9 cellular contexts compared by ENCODE assay signal in the genomic region with DNA sequence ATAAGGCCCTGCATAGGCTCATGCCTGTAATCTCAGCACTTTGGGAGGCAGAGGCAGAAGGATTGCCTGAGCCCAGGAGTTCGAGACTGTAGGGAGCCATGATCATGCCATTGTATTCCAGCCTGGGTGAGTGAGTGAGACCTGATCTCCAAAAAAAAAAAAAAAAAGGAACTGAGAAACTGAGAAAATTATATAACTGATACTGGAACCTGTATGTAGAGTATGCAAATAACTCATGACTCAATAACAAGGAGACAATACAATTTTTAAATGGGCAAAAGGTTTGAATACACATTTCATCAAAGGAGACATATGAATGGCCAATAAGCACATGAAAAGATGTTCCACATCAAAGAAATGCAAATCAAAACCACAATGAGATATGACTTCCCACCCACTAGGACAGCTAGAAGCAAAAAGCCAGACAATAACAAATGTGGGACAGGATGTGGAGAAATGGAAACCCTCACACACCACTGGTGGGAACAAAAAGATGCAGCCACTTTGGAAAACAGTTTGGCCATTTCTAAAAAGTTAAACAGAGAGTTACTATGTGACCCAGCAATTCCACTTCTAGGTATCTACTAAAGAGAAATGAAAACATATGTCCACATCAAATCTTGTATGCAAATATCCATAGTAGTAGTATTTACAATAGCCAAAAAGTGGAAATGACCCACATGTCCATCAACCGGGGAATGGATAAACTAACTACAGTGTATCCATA.
DNase-seq lines count a peak whose midpoint lies in the region; ATAC-seq and TF ChIP-seq lines count a peak whose summit lies in the region.
"Had no signal": no experiment of that assay in that cellular context is flagged by ENCODE, and none has a peak within 500 bp of the region (broad histone marks: within the 10 kb centered on the region; RNA-seq: fewer than 3 reads in every experiment).

No MANE protein-coding gene starts in this region.

- peaks cover 13% of the 10 kb centered on the region for H3K27me3 ChIP-seq in IMR-90 (ENCODE audit: control insufficient read depth, insufficient read depth, low read length)

- no peak overlapping the region for H3K23ac ChIP-seq in IMR-90 (ENCODE audit: low read depth, low read length)

- intact Hi-C loops in IMR-90 (cut with micrococcal nuclease) = no loop called here
- intact Hi-C loops in dendritic cell treated with granulocyte-macrophage colony-stimulating factor and Interleukin-4, amounts not matched to agents 40 ng/mL and 50 ng/mL, for 4 days (cut with micrococcal nuclease) = no loop called here

- H2BK5ac ChIP-seq in IMR-90 (ENCODE audit: low read depth, low read length, poor library complexity, severe bottlenecking) = no peak overlapping the region

- H2BK120ac ChIP-seq in IMR-90 (ENCODE audit: low read depth, low read length) = no peak overlapping the region

- dilution Hi-C loops in IMR-90 (cut with HindIII; ENCODE audit: low sequenced_read_pairs, unreplicated experiment) = no loop called here

- H4K8ac ChIP-seq in IMR-90 (ENCODE audit: low read depth in 2 of 2, low read length in 2 of 2) = no peak overlapping the region

- CTCF ChIA-PET in IMR-90 (lab: Yijun Ruan, JAX) = no interaction called here

- no peak overlapping the region for H3K14ac ChIP-seq in IMR-90 (replicated peaks; ENCODE audit: low read depth, low read length)

- in situ Hi-C loops in IMR-90 (cut with MboI; ENCODE audit: low sequenced_read_pairs) = no loop called here

- POLR2A ChIA-PET in IMR-90 (lab: Charles Lee; ENCODE audit: unreplicated experiment) = no interaction called here

- H3K4me3 ChIP-seq in IMR-90 (ENCODE audit: insufficient read depth, low read depth, low read length) = no peak overlapping the region

- WGBS in IMR-90 (ENCODE audit: extremely low coverage in 2 of 2, insufficient read length in 1 of 2), 2 experiments = no CpG with 5 or more reads among the region's 2 CpGs

- H3K9ac ChIP-seq in IMR-90 (ENCODE audit: low read depth, low read length) = no peak overlapping the region

- no peak overlapping the region for H4K91ac ChIP-seq in IMR-90 (ENCODE audit: insufficient read depth, low read depth, low read length)

- DNase-seq in IMR-90 (no peak), NCI-H446 (lab: John Stamatoyannopoulos, UW) (no peak), GOT3 (lab: John Stamatoyannopoulos, UW) (no peak), T1000 (lab: John Stamatoyannopoulos, UW) (no peak), NCI-H82 treated with DMSO at 0.1 percent for 48 hours (lab: John Stamatoyannopoulos, UW; ENCODE audit: unreplicated experiment) (no peak)
- DNase-seq: foreskin keratinocyte had no signal

- H3K27ac ChIP-seq in IMR-90 (ENCODE audit: insufficient read depth, low read length) = no peak overlapping the region
- H3K27ac ChIP-seq: foreskin keratinocyte had no signal

- no peaks in the 10 kb centered on the region; the same call in 1 of the 2 replicates for H3K4me1 ChIP-seq in IMR-90 (ENCODE audit: control insufficient read depth, insufficient read depth, low read length)
- H3K4me1 ChIP-seq: foreskin keratinocyte had no signal

- no peak overlapping the region for H3K4me2 ChIP-seq in IMR-90 (ENCODE audit: low read depth, low read length)

- no peaks in the 10 kb centered on the region for H3K79me1 ChIP-seq in IMR-90 (ENCODE audit: low read depth in 1 of 2, low read length in 2 of 2)

- no peak for TF ChIP-seq RAD21 in IMR-90 (IDR thresholded peaks at IDR 0.05; ENCODE audit: low read length)

- no peak overlapping the region for H2BK20ac ChIP-seq in IMR-90 (ENCODE audit: low read depth, low read length)

- no peak overlapping the region for H3K18ac ChIP-seq in IMR-90 (ENCODE audit: low read depth, low read length)

- H3K36me3 ChIP-seq in IMR-90 (ENCODE audit: control insufficient read depth, insufficient read depth, low read length) = no peaks in the 10 kb centered on the region

- no TSS peak for BruUV-seq in IMR-90 (replicated peaks; lab: Mats Ljungman, UMichigan)

- no peak overlapping the region for H2AFZ ChIP-seq in IMR-90 (replicated peaks; ENCODE audit: low read length, poor library complexity)

- H3K36me3 Mint-ChIP-seq in dendritic cell treated with granulocyte-macrophage colony-stimulating factor and Interleukin-4, amounts not matched to agents 40 ng/mL and 50 ng/mL, for 4 days (ENCODE audit: low read depth) = peaks cover 64% of the 10 kb centered on the region

- H4K5ac ChIP-seq in IMR-90 (ENCODE audit: low read depth, low read length) = no peak overlapping the region

- H3K4me3 Mint-ChIP-seq in dendritic cell treated with granulocyte-macrophage colony-stimulating factor and Interleukin-4, amounts not matched to agents 40 ng/mL and 50 ng/mL, for 4 days = no peak overlapping the region

- H3K27ac Mint-ChIP-seq in dendritic cell treated with granulocyte-macrophage colony-stimulating factor and Interleukin-4, amounts not matched to agents 40 ng/mL and 50 ng/mL, for 4 days = peak overlapping the region; percentile 96

- no peaks in the 10 kb centered on the region for H3K9me3 ChIP-seq in IMR-90 (ENCODE audit: control insufficient read depth, insufficient read depth, low read length)

- TF ChIP-seq POLR2A in IMR-90 (IDR thresholded peaks at IDR 0.05; ENCODE audit: low read depth, low read length) = no peak

- H3K9me1 ChIP-seq in IMR-90 (ENCODE audit: insufficient read depth, low read length) = no peaks in the 10 kb centered on the region

- no peaks in the 10 kb centered on the region for H3K9me3 Mint-ChIP-seq in dendritic cell treated with granulocyte-macrophage colony-stimulating factor and Interleukin-4, amounts not matched to agents 40 ng/mL and 50 ng/mL, for 4 days

- H3K4ac ChIP-seq in IMR-90 (ENCODE audit: low read depth, low read length) = no peak overlapping the region

- H2BK15ac ChIP-seq in IMR-90 (ENCODE audit: low read depth, low read length) = no peak overlapping the region

- peaks cover 95% of the 10 kb centered on the region for H3K4me1 Mint-ChIP-seq in dendritic cell treated with granulocyte-macrophage colony-stimulating factor and Interleukin-4, amounts not matched to agents 40 ng/mL and 50 ng/mL, for 4 days (ENCODE audit: low read depth)

- H4K20me1 ChIP-seq in IMR-90 (ENCODE audit: insufficient read depth, low read length) = no peaks in the 10 kb centered on the region

- no peak overlapping the region for H3K56ac ChIP-seq in IMR-90 (ENCODE audit: extremely low read depth, insufficient read depth, low read length)

- no peak overlapping the region for H2AK9ac ChIP-seq in IMR-90 (replicated peaks; ENCODE audit: low read depth, low read length, poor library complexity)

- ATAC-seq in GM18511 (IDR thresholded peaks at IDR 0.05; ENCODE audit: unreplicated experiment) (peak; percentile 68), GM21723 (IDR thresholded peaks at IDR 0.05; ENCODE audit: unreplicated experiment) (peak; percentile 55), IMR-90 (ENCODE audit: low read depth) (0 out of 2 replicates have a peak, but pooled peaks have one; percentile 12)
- ATAC-seq: foreskin keratinocyte had no signal

- H3K27me3 Mint-ChIP-seq in dendritic cell treated with granulocyte-macrophage colony-stimulating factor and Interleukin-4, amounts not matched to agents 40 ng/mL and 50 ng/mL, for 4 days = no peaks in the 10 kb centered on the region

- H2AK5ac ChIP-seq in IMR-90 (ENCODE audit: low read depth, low read length) = no peak overlapping the region

- TF ChIP-seq CTCF in IMR-90 (conservative IDR thresholded peaks at IDR 0.05; ENCODE audit: low read depth, low read length) = no peak

TF ChIP-seq in IMR-90, 13 proteins besides CTCF, POLR2A, EP300 and RAD21:
- no peak for TF ChIP-seq BHLHE40 (IDR thresholded peaks at IDR 0.05; ENCODE audit: low read depth, low read length)
- TF ChIP-seq SMC3 (IDR thresholded peaks at IDR 0.05; ENCODE audit: low read depth, low read length) = no peak
- no peak for TF ChIP-seq CEBPB (IDR thresholded peaks at IDR 0.05; ENCODE audit: low read depth, low read length)
- TF ChIP-seq FOS (IDR thresholded peaks at IDR 0.05; ENCODE audit: low read depth, low read length) = no peak
- no peak for TF ChIP-seq RFX5 (IDR thresholded peaks at IDR 0.05; ENCODE audit: low read depth, low read length)
- no peak for TF ChIP-seq MAZ (IDR thresholded peaks at IDR 0.05; ENCODE audit: borderline replicate concordance, low read depth, low read length)
- TF ChIP-seq, protein P1, sequence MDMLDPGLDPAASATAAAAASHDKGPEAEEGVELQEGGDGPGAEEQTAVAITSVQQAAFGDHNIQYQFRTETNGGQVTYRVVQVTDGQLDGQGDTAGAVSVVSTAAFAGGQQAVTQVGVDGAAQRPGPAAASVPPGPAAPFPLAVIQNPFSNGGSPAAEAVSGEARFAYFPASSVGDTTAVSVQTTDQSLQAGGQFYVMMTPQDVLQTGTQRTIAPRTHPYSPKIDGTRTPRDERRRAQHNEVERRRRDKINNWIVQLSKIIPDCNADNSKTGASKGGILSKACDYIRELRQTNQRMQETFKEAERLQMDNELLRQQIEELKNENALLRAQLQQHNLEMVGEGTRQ (IDR thresholded peaks at IDR 0.05; ENCODE audit: low read depth, low read length) = no peak
- no peak for TF ChIP-seq MXI1 (IDR thresholded peaks at IDR 0.05; ENCODE audit: borderline replicate concordance, low read depth, low read length)
- no peak for TF ChIP-seq CHD1 (IDR thresholded peaks at IDR 0.05; ENCODE audit: low read depth, low read length)
- no peak for TF ChIP-seq MAFK (IDR thresholded peaks at IDR 0.05; ENCODE audit: low read depth, low read length)
- no peak for TF ChIP-seq NFE2L2 (IDR thresholded peaks at IDR 0.05; ENCODE audit: low read depth, low read length)
- no peak for TF ChIP-seq RCOR1 (IDR thresholded peaks at IDR 0.05; ENCODE audit: insufficient replicate concordance, low read length)
- TF ChIP-seq, protein P2, sequence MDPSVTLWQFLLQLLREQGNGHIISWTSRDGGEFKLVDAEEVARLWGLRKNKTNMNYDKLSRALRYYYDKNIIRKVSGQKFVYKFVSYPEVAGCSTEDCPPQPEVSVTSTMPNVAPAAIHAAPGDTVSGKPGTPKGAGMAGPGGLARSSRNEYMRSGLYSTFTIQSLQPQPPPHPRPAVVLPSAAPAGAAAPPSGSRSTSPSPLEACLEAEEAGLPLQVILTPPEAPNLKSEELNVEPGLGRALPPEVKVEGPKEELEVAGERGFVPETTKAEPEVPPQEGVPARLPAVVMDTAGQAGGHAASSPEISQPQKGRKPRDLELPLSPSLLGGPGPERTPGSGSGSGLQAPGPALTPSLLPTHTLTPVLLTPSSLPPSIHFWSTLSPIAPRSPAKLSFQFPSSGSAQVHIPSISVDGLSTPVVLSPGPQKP (IDR thresholded peaks at IDR 0.05; ENCODE audit: borderline replicate concordance, low read depth, low read length) = no peak
TF ChIP-seq in IMR-90: peak in this region for 0.

Comparison
In these comparisons a context has a peak if more than half of its experiments do, and no peak if none do; other contexts are left out.
1. ATAC-seq: peak in every context shown above with its lines; median percentile 68 in GM18511; 55 in GM21723; 12 in IMR-90.